Comparison of ENCODE assay signal across 21 cellular contexts in the genomic region with DNA sequence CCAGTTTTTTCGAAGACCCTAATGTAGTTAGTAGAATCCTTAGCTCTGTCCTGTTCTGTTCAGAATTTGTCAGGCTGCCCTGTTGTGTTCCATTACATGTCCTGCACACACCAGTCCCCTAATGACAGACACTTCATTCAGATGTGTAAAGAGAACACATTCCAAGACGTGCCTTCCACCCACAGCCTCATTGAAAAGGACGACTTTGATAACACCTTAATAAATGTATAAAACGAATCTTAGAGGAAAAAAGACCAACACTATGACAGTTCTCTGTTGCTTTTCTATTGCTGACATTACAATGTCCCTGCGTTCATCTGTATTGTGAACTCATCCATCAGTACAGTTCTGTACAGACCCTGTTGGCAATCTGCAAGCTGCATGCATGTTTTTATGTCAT. TPM values are rescaled to one million over a fixed set of nuclear protein-coding genes. Genes with fewer than 3 reads are reported as not detected.
DNase-seq lines count a peak whose midpoint lies in the region; ATAC-seq and TF ChIP-seq lines count a peak whose summit lies in the region.
"Had no signal": no experiment of that assay in that cellular context is flagged by ENCODE, and none has a peak within 500 bp of the region (broad histone marks: within the 10 kb centered on the region; RNA-seq: fewer than 3 reads in every experiment).

No MANE protein-coding gene starts in this region.

- in situ Hi-C loops in G401 (cut with HindIII; ENCODE audit: low sequenced_read_pairs) = no loop called here

- H3K4me1 Mint-ChIP-seq in mesothelial cell of epicardium = peaks cover 40% of the 10 kb centered on the region
- H3K4me1 Mint-ChIP-seq in activated naive CD4-positive, alpha-beta T cell treated with anti-CD3 and anti-CD28 coated beads for 36 hours (ENCODE audit: low read depth) = peaks cover 1% of the 10 kb centered on the region

- peaks cover 72% of the 10 kb centered on the region for H3K27me3 Mint-ChIP-seq in mesothelial cell of epicardium (ENCODE audit: low read depth)
- peaks cover 46% of the 10 kb centered on the region for H3K27me3 Mint-ChIP-seq in activated naive CD4-positive, alpha-beta T cell treated with anti-CD3 and anti-CD28 coated beads for 36 hours (ENCODE audit: low read depth)

- peak overlapping the region; percentile 48 to 78 (median 65) for H3K4me3 ChIP-seq in dorsolateral prefrontal cortex
- H3K4me3 ChIP-seq: BLaER1 treated with 17β-estradiol and CSF1 and Interleukin-3, amounts not matched to agents 10 nM and 100 nM; GM23248; SJCRH30 had no signal

- TF ChIP-seq CTCF in dorsolateral prefrontal cortex (IDR thresholded peaks at IDR 0.05 in 54 of 56, conservative IDR thresholded peaks at IDR 0.05 in 2 of 56; ENCODE audit: low read depth in 1 of 56, partially characterized antibody in 56 of 56) (peak in 5 of 56 donors; percentile 0 to 22 (median 12)), mesothelial cell of epicardium (IDR thresholded peaks at IDR 0.05; ENCODE audit: unreplicated experiment) (no peak)

- H3K9me3 Mint-ChIP-seq in mesothelial cell of epicardium = no peaks in the 10 kb centered on the region
- no peaks in the 10 kb centered on the region for H3K9me3 Mint-ChIP-seq in activated naive CD4-positive, alpha-beta T cell treated with anti-CD3 and anti-CD28 coated beads for 36 hours

- CTCF ChIA-PET in activated naive CD4-positive, alpha-beta T cell treated with anti-CD3 and anti-CD28 coated beads for 36 hours (lab: Charles Lee) = no interaction called here

- no peaks in the 10 kb centered on the region for H3K36me3 Mint-ChIP-seq in mesothelial cell of epicardium
- H3K36me3 Mint-ChIP-seq in activated naive CD4-positive, alpha-beta T cell treated with anti-CD3 and anti-CD28 coated beads for 36 hours (ENCODE audit: low read depth) = no peaks in the 10 kb centered on the region

- ATAC-seq in GM18519 (IDR thresholded peaks at IDR 0.05; ENCODE audit: low FRiP score, unreplicated experiment) = no peak
- ATAC-seq: PC-3 had no signal

- peak overlapping the region; percentile 69 for H3K4me3 Mint-ChIP-seq in mesothelial cell of epicardium
- H3K4me3 Mint-ChIP-seq in activated naive CD4-positive, alpha-beta T cell treated with anti-CD3 and anti-CD28 coated beads for 36 hours = no peak overlapping the region
- H3K4me3 Mint-ChIP-seq: CD8-positive, alpha-beta memory T cell had no signal

- DNase-seq in G401 (ENCODE audit: low spot score) (peak; percentile 70), dorsolateral prefrontal cortex (peak in 1 of 10 donors; percentile 20), mesothelial cell of epicardium (ENCODE audit: low spot score in 2 of 2, unreplicated experiment in 2 of 2) (no peak), substantia nigra (lab: John Stamatoyannopoulos, UW) (peak in 5 of 49 donors; percentile 3 to 28 (median 24)), COLO829 (ENCODE audit: low spot score) (no peak), SIG-M5 (lab: John Stamatoyannopoulos, UW) (no peak)
- no peak for DNase-seq in activated naive CD4-positive, alpha-beta T cell treated with anti-CD3 and anti-CD28 coated beads for 36 hours
- DNase-seq: 8988T; CD8-positive, alpha-beta memory T cell; DMS79 treated with DMSO at 0.1 percent for 48 hours; GM23248; KBM-7; NCI-H1436; NCI-H2081 treated with DMSO at 0.1 percent for 48 hours; NCI-H510A; NCI-H82; SJCRH30 had no signal

- no peak overlapping the region for H3K27ac Mint-ChIP-seq in mesothelial cell of epicardium
- no peak overlapping the region for H3K27ac Mint-ChIP-seq in activated naive CD4-positive, alpha-beta T cell treated with anti-CD3 and anti-CD28 coated beads for 36 hours
- H3K27ac Mint-ChIP-seq: CD8-positive, alpha-beta memory T cell had no signal

- intact Hi-C loops in dorsolateral prefrontal cortex (cut with DNase I) = loop anchor here (5.0 to 10.0 kb wide), 5 partner anchors 375 to 855 kb away; no protein-coding TSS in a partner anchor
- intact Hi-C loops in activated naive CD4-positive, alpha-beta T cell treated with anti-CD3 and anti-CD28 coated beads for 36 hours (cut with micrococcal nuclease) = no loop called here

- H3K27ac ChIP-seq in dorsolateral prefrontal cortex (peak overlapping the region; percentile 11 to 94 (median 86)), substantia nigra (ENCODE audit: low read depth, low read length, poor library complexity, severe bottlenecking) (peak overlapping the region; percentile 28)
- H3K27ac ChIP-seq: BLaER1 treated with 17β-estradiol and CSF1 and Interleukin-3, amounts not matched to agents 10 nM and 100 nM; GM23248; RWPE1; SJCRH30 had no signal

- H3K27me3 ChIP-seq in dorsolateral prefrontal cortex = peaks cover 0 to 6% (median 0%) of the 10 kb centered on the region in 45 donors
- H3K27me3 ChIP-seq: SJCRH30 had no signal

RNA-seq across cellular contexts. Expression of a gene that starts 3.5 kb away (rescaled TPM):
- total RNA-seq in G401 (2014; rRNA removed; shearing (Covaris generic)) = not detected in 2 replicates
- total RNA-seq in dorsolateral prefrontal cortex (10 to 100 TPM; 16.5 to 68.7 (median 44.3) TPM), mesothelial cell of epicardium (4.6 to 5.6 TPM (median 5.2 TPM) in 3 replicates)
- not detected for total RNA-seq in activated naive CD4-positive, alpha-beta T cell treated with anti-CD3 and anti-CD28 coated beads for 36 hours
- total RNA-seq: CD8-positive, alpha-beta memory T cell; GM23248 had no signal
